ENCODE assay signal across 8 cellular contexts in genomic region chr7:113289140-113289740, GRCh38.
DNase-seq lines count a peak whose midpoint lies in the region; ATAC-seq and TF ChIP-seq lines count a peak whose summit lies in the region.

No MANE protein-coding gene starts in this region.

- no peak for TF ChIP-seq POLR2A in HCT116 (IDR thresholded peaks at IDR 0.05; ENCODE audit: borderline replicate concordance, extremely low read depth, insufficient read depth, insufficient read length)

- ATAC-seq in HCT116 = peak; percentile 98
- ATAC-seq in psoas muscle = no peak
- ATAC-seq in sciatic nerve = no peak

- no peaks in the 10 kb centered on the region for H3K9me2 ChIP-seq in HCT116 (ENCODE audit: insufficient read depth)

- no peaks in the 10 kb centered on the region for H3K9me3 ChIP-seq in HCT116 (ENCODE audit: control insufficient read depth in 1 of 2, insufficient read depth in 1 of 2, low read depth in 1 of 2, low read length in 2 of 2)
- no peaks in the 10 kb centered on the region for H3K9me3 ChIP-seq in psoas muscle

- H4K20me1 ChIP-seq in HCT116 (ENCODE audit: insufficient read depth) = no peaks in the 10 kb centered on the region

- peak; percentile 82 for TF ChIP-seq RAD21 in HCT116 (IDR thresholded peaks at IDR 0.05; ENCODE audit: low read depth)

- H3K79me2 ChIP-seq in HCT116 (ENCODE audit: insufficient read depth, low read length) = no peaks in the 10 kb centered on the region

- 37 to 42% (median 38%) methylated on average over 4 of the region's 4 CpGs for WGBS in psoas muscle, 3 donors

- H3K27ac ChIP-seq in HCT116 (ENCODE audit: low read depth, low read length) (no peak overlapping the region), coronary artery (no peak overlapping the region), psoas muscle (no peak overlapping the region)

- H3K4me1 ChIP-seq in HCT116 (ENCODE audit: control insufficient read depth in 1 of 2, insufficient read depth in 2 of 2, low read length in 2 of 2) (no peaks in the 10 kb centered on the region; a peak in 1 of 4 replicates), psoas muscle (no peaks in the 10 kb centered on the region)

- DNase-seq in NOMO-1 (lab: John Stamatoyannopoulos, UW; ENCODE audit: unreplicated experiment in 2 of 2) (peak; percentile 1 to 22), NOMO-1 treated with dmso at 0.1 percent for 144 hours (lab: John Stamatoyannopoulos, UW; ENCODE audit: unreplicated experiment) (no peak), HCT116 (ENCODE audit: low read depth, low spot score) (peak; percentile 51), NCI-H460 (ENCODE audit: extremely low read depth, low read depth) (peak; percentile 3), coronary artery (ENCODE audit: low spot score) (no peak), psoas muscle (no peak), sciatic nerve (ENCODE audit: low spot score) (no peak), mucosa of gallbladder (ENCODE audit: low spot score) (no peak)

- TF ChIP-seq CTCF in HCT116 (IDR thresholded peaks at IDR 0.05 in 2 of 3, conservative IDR thresholded peaks at IDR 0.05 in 1 of 3; ENCODE audit: borderline replicate concordance in 1 of 3, insufficient read depth in 1 of 3, low read depth in 2 of 3, low read length in 2 of 3) = peak; percentile 53 to 66 (median 54); a peak in 5 of 6 replicates
- TF ChIP-seq CTCF in coronary artery (IDR thresholded peaks at IDR 0.05) = peak; percentile 15
- TF ChIP-seq CTCF in psoas muscle (IDR thresholded peaks at IDR 0.05) = peak; percentile 15

- H3K4me2 ChIP-seq in HCT116 (ENCODE audit: low read length) = no peak overlapping the region

- no peak overlapping the region for H2AFZ ChIP-seq in HCT116 (ENCODE audit: low read depth, low read length, poor library complexity, severe bottlenecking)

- RAD21 ChIA-PET in HCT116 (lab: Charles Lee; ENCODE audit: low non-redundant PET in 1 of 2, low total read pairs in 2 of 2, uncharacterized antibody in 2 of 2, unreplicated experiment in 2 of 2) = interaction anchor here (0.9 to 1.0 kb wide), 2 partner anchors 129 kb away, joined by 5 to 6 read pairs; no protein-coding TSS in a partner anchor

- POLR2A ChIA-PET in HCT116 (lab: Charles Lee) = interaction anchor here (0.6 kb wide), 1 partner anchor 167 kb away, joined by 3 read pairs; no protein-coding TSS in a partner anchor

- H3K27me3 ChIP-seq in HCT116 (ENCODE audit: insufficient read depth, low read length) = no peaks in the 10 kb centered on the region
- H3K27me3 ChIP-seq in psoas muscle (ENCODE audit: insufficient read depth in 3 of 3, low read length in 2 of 3) = no peaks in the 10 kb centered on the region

- intact Hi-C loops in HCT116 (cut with micrococcal nuclease) = loop anchor here (1.0 to 10.0 kb wide), 2 partner anchors 274 to 734 kb away; no protein-coding TSS in a partner anchor
- intact Hi-C loops in psoas muscle (cut with DNase I) = no loop called here
- intact Hi-C loops in sciatic nerve (cut with DNase I) = no loop called here

- no TSS peak for BruUV-seq in HCT116 (replicated peaks; lab: Mats Ljungman, UMichigan)

- no peaks in the 10 kb centered on the region for H3K36me3 ChIP-seq in HCT116 (ENCODE audit: control insufficient read depth in 1 of 2, insufficient read depth in 2 of 2, low read length in 2 of 2)
- no peaks in the 10 kb centered on the region for H3K36me3 ChIP-seq in psoas muscle (ENCODE audit: insufficient read depth in 1 of 2, low read depth in 1 of 2)

- no peak overlapping the region for H3K9ac ChIP-seq in HCT116 (ENCODE audit: low read length)

- CTCF ChIA-PET in HCT116 (lab: Charles Lee) = interaction anchor here (0.8 to 1.3 kb wide), 3 partner anchors 129 to 276 kb away, joined by 3 to 18 read pairs (median 12); no protein-coding TSS in a partner anchor

- no peak overlapping the region for H3K4me3 ChIP-seq in HCT116 (replicated peaks in 1 of 2; ENCODE audit: low read depth in 1 of 2, low read length in 2 of 2)
- H3K4me3 ChIP-seq in coronary artery = no peak overlapping the region
- no peak overlapping the region for H3K4me3 ChIP-seq in psoas muscle

TF ChIP-seq in HCT116, 20 proteins besides CTCF, POLR2A, EP300 and RAD21:
- no peak for TF ChIP-seq FOSL1 (IDR thresholded peaks at IDR 0.05; ENCODE audit: low read depth)
- TF ChIP-seq CEBPB (IDR thresholded peaks at IDR 0.05; ENCODE audit: low read depth) = no peak
- TF ChIP-seq CBX3 (IDR thresholded peaks at IDR 0.05; ENCODE audit: low read depth) = 0 out of 2 replicates have a peak, but pooled peaks have one; percentile 29
- no peak for TF ChIP-seq EZH2phosphoT487 (IDR thresholded peaks at IDR 0.05; ENCODE audit: borderline replicate concordance)
- no peak for TF ChIP-seq EGR1 (IDR thresholded peaks at IDR 0.05; ENCODE audit: low read depth)

Comparison
In these comparisons a context has a peak if more than half of its experiments do, and no peak if none do; other contexts are left out.
1. DNase-seq: peak in NOMO-1 (2 of 2), HCT116 (single experiment) and NCI-H460 (single experiment); none in NOMO-1 treated with dmso at 0.1 percent for 144 hours (single experiment), coronary artery (single experiment), psoas muscle (0 of 2), sciatic nerve (single experiment) and mucosa of gallbladder (single experiment).
2. Peak in every context shown above with its lines, with median percentiles within 50 percentile points of each other: CTCF ChIP-seq.